ENCODE assay signal across 22 cellular contexts in the genomic region with DNA sequence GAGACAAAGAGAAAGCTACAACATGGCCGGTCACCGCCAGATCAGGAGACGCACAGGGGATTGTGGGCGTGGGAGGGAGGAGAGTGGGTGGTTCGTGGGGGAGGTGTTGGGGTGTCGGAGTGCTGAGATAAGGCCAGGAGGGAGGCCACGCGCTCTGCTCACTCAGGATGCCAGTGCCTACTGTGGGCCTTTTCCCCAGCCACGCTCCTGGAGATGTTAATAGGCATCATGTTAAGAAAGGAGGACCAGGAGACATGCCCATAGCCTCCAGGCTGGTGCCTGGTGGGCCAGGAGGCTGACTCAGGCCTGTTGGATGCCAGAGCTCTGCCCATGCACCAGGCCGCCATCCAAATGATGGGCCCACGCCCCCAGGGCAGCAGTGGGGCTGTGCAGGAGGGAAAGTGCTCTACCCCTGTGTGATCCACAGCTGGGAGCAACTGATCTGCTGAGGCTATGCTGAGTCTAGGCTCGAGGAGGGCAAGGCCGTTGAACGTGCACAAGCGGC. TPM values are rescaled to one million over a fixed set of nuclear protein-coding genes. Genes with fewer than 3 reads are reported as not detected.
DNase-seq lines count a peak whose midpoint lies in the region; ATAC-seq and TF ChIP-seq lines count a peak whose summit lies in the region.
"Had no signal": no experiment of that assay in that cellular context is flagged by ENCODE, and none has a peak within 500 bp of the region (broad histone marks: within the 10 kb centered on the region; RNA-seq: fewer than 3 reads in every experiment).

No MANE protein-coding gene starts in this region.

- ATAC-seq in lung (ENCODE audit: insufficient read depth, low FRiP score) (peak; percentile 19), aorta (ENCODE audit: low FRiP score) (peak; percentile 20), HG02642 (IDR thresholded peaks at IDR 0.05; ENCODE audit: poor library complexity, unreplicated experiment) (no peak)
- ATAC-seq: activated CD4-positive, alpha-beta T cell treated with anti-CD3 and anti-CD28 coated beads for 36 hours; activated naive CD8-positive, alpha-beta T cell treated with anti-CD3 and anti-CD28 coated beads, Interleukin-2, amount 50 U/mL, for 24 hours; body of pancreas; heart left ventricle; pancreas had no signal

- no peak for TF ChIP-seq POLR2A in testis (IDR thresholded peaks at IDR 0.05)

- H3K4me3 ChIP-seq in lung, result no peak overlapping the region
- H3K4me3 ChIP-seq in aorta (ENCODE audit: low read length in 2 of 2), result no peak overlapping the region
- H3K4me3 ChIP-seq in testis, result no peak overlapping the region
- H3K4me3 ChIP-seq: body of pancreas, heart left ventricle, pancreas, SJCRH30, transverse colon had no signal

- no peak overlapping the region for H3K27ac ChIP-seq in lung (ENCODE audit: low read depth in 1 of 2, low read length in 1 of 2)
- H3K27ac ChIP-seq in aorta (ENCODE audit: low read depth in 1 of 2, low read length in 2 of 2), result no peak overlapping the region
- no peak overlapping the region for H3K27ac ChIP-seq in testis
- H3K27ac ChIP-seq: 22Rv1, body of pancreas, heart left ventricle, pancreas, transverse colon had no signal

- H3K4me1 ChIP-seq in lung (ENCODE audit: control insufficient read depth in 2 of 2, insufficient read depth in 2 of 2, low read length in 2 of 2) (no peaks in the 10 kb centered on the region), aorta (ENCODE audit: control insufficient read depth in 1 of 2, insufficient read depth in 2 of 2, low read length in 2 of 2) (no peaks in the 10 kb centered on the region), testis (no peaks in the 10 kb centered on the region)
- H3K4me1 ChIP-seq: body of pancreas, pancreas, transverse colon had no signal

- DNase-seq in DMS 273 (lab: John Stamatoyannopoulos, UW; ENCODE audit: unreplicated experiment), result peak; percentile 61
- no peak for DNase-seq in DMS 273 treated with DMSO at 0.1 percent for 48 hours (lab: John Stamatoyannopoulos, UW)
- DNase-seq in amniotic epithelial cell (ENCODE audit: low read depth), result peak; percentile 38
- no peak for DNase-seq in lung (ENCODE audit: low spot score)
- DNase-seq in aorta, result no peak
- DNase-seq in activated CD8-positive, alpha-beta memory T cell treated with anti-CD3 and anti-CD28 coated beads, Interleukin-2, amount 50 U/mL, for 4 hours, result no peak
- DNase-seq in testis, result no peak
- DNase-seq: activated CD4-positive, alpha-beta T cell treated with anti-CD3 and anti-CD28 coated beads for 36 hours; activated gamma-delta T cell treated with Interleukin-2 at 50 U/mL for 16 hours; activated naive CD8-positive, alpha-beta T cell treated with anti-CD3 and anti-CD28 coated beads, Interleukin-2, amount 50 U/mL, for 24 hours; activated T-cell treated with anti-CD3 and anti-CD28 coated beads, Interleukin-2, amount 50 U/mL, for 1 hour; body of pancreas; CD8-positive, alpha-beta memory T cell; heart left ventricle; IMR-90; NCI-H2081 treated with DMSO at 0.1 percent for 48 hours; NK-92 treated with Interleukin-12 subunit alpha and Interleukin-12 subunit beta, amount 100 ng/mL, for 24 hours; pancreas; transverse colon had no signal

- no peaks in the 10 kb centered on the region for H3K36me3 ChIP-seq in lung (ENCODE audit: control insufficient read depth in 2 of 2, insufficient read depth in 2 of 2, low read length in 2 of 2)
- H3K36me3 ChIP-seq in aorta (ENCODE audit: control insufficient read depth in 1 of 2, insufficient read depth in 2 of 2, low read length in 1 of 2), result no peaks in the 10 kb centered on the region
- H3K36me3 ChIP-seq in testis (ENCODE audit: low read depth, missing control alignments), result no peaks in the 10 kb centered on the region
- H3K36me3 ChIP-seq: pancreas, SJCRH30, transverse colon had no signal

- intact Hi-C loops in aorta (cut with DNase I), result no loop called here
- intact Hi-C loops in testis (cut with DNase I; ENCODE audit: low total_unique reads), result no loop called here

- 91 to 95% methylated on average over 15 of the region's 15 CpGs for WGBS in lung, 2 donors
- WGBS in aorta, 2 donors, result 92% methylated on average over 15 of the region's 15 CpGs
- 85 to 87% methylated on average over 4 to 15 of the region's 15 CpGs for WGBS in testis, 2 donors

- H3K9me3 ChIP-seq in lung (ENCODE audit: control insufficient read depth in 2 of 2, insufficient read depth in 1 of 2, low read length in 1 of 2) (peaks cover 0 to 2% of the 10 kb centered on the region in 2 donors), aorta (ENCODE audit: control insufficient read depth, low read length) (peaks cover 2% of the 10 kb centered on the region), testis (no peaks in the 10 kb centered on the region)
- H3K9me3 ChIP-seq: body of pancreas, pancreas, SJCRH30, transverse colon had no signal

- H3K27me3 ChIP-seq in lung (ENCODE audit: control insufficient read depth, insufficient read depth) (no peaks in the 10 kb centered on the region), aorta (ENCODE audit: control insufficient read depth in 1 of 2, insufficient read depth in 2 of 2, low read length in 1 of 2) (no peaks in the 10 kb centered on the region), testis (no peaks in the 10 kb centered on the region)
- H3K27me3 ChIP-seq: body of pancreas, heart left ventricle, pancreas, SJCRH30, transverse colon had no signal

- TF ChIP-seq CTCF in lung (IDR thresholded peaks at IDR 0.05; ENCODE audit: control extremely low read depth, extremely low read depth) (no peak), testis (IDR thresholded peaks at IDR 0.05) (no peak)

RNA-seq across cellular contexts. Expression of a gene that starts 40.1 kb away (rescaled TPM):
- total RNA-seq in lung (under 1 TPM; 0.25 to 0.34 TPM), aorta (under 1 TPM in 1 of 2 donors, not detected in 1; 0.15 TPM), testis (under 1 TPM; 0.63 to 0.68 TPM)
- polyA plus RNA-seq in lung (under 1 TPM; 0.01 to 0.18 TPM), aorta (under 1 TPM in 1 of 2 donors, not detected in 1; 0.03 TPM), testis (ENCODE audit: insufficient read depth, low read depth, low replicate concordance) (3.4 TPM)
- total RNA-seq: activated CD4-positive, alpha-beta T cell treated with anti-CD3 and anti-CD28 coated beads for 36 hours; CD8-positive, alpha-beta memory T cell; IMR-90; pancreas had no signal
- polyA plus RNA-seq: heart left ventricle, IMR-90 had no signal

Comparison
In these comparisons a context has a peak if more than half of its experiments do, and no peak if none do; other contexts are left out.
1. DNase-seq: peak in DMS 273 (single experiment) and amniotic epithelial cell (single experiment); none in DMS 273 treated with DMSO at 0.1 percent for 48 hours (single experiment), lung (single experiment), aorta (0 of 2), activated CD8-positive, alpha-beta memory T cell treated with anti-CD3 and anti-CD28 coated beads, Interleukin-2, amount 50 U/mL, for 4 hours (single experiment) and testis (single experiment).